21 cellular contexts compared by ENCODE assay signal in genomic region chr11:15565846-15566245, GRCh38.
DNase-seq lines count a peak whose midpoint lies in the region; ATAC-seq and TF ChIP-seq lines count a peak whose summit lies in the region.
"Had no signal": no experiment of that assay in that cellular context is flagged by ENCODE, and none has a peak within 500 bp of the region (broad histone marks: within the 10 kb centered on the region; RNA-seq: fewer than 3 reads in every experiment).

No MANE protein-coding gene starts in this region.

- in situ Hi-C loops in HAP-1 (cut with MboI; ENCODE audit: low sequenced_read_pairs), result no loop called here

- H3K27me3 ChIP-seq in HAP-1 (ENCODE audit: low read depth), result peaks cover 2% of the 10 kb centered on the region; the same call in 1 of the 2 replicates
- no peaks in the 10 kb centered on the region for H3K27me3 ChIP-seq in CD8-positive, alpha-beta T cell (ENCODE audit: insufficient read depth, low read length)
- H3K27me3 ChIP-seq: upper lobe of left lung had no signal

- H3K27me3 Mint-ChIP-seq in endothelial cell (ENCODE audit: unreplicated experiment), result peaks cover 9% of the 10 kb centered on the region
- no peaks in the 10 kb centered on the region for H3K27me3 Mint-ChIP-seq in CD8-positive, alpha-beta T cell (ENCODE audit: low read depth)
- H3K27me3 Mint-ChIP-seq: activated naive CD4-positive, alpha-beta T cell treated with anti-CD3 and anti-CD28 coated beads, Interleukin-2, amount 50 U/mL, for 24 hours; central memory CD8-positive, alpha-beta T cell had no signal

- H3K4me1 ChIP-seq in HAP-1, result peaks cover 9% of the 10 kb centered on the region
- H3K4me1 ChIP-seq in CD8-positive, alpha-beta T cell (ENCODE audit: insufficient read depth, low read length), result no peaks in the 10 kb centered on the region
- H3K4me1 ChIP-seq: gastroesophageal sphincter had no signal

- POLR2A ChIA-PET in CD8-positive, alpha-beta T cell (lab: Charles Lee), result no interaction called here

- no peak for TF ChIP-seq CTCF in endothelial cell (IDR thresholded peaks at IDR 0.05; ENCODE audit: unreplicated experiment)
- no peak for TF ChIP-seq CTCF in CD8-positive, alpha-beta T cell (IDR thresholded peaks at IDR 0.05)

- H3K9me3 ChIP-seq in HAP-1, result no peaks in the 10 kb centered on the region
- no peaks in the 10 kb centered on the region for H3K9me3 ChIP-seq in CD8-positive, alpha-beta T cell (ENCODE audit: low read length)
- H3K9me3 ChIP-seq: gastroesophageal sphincter, upper lobe of left lung had no signal

- H3K4me3 Mint-ChIP-seq in endothelial cell (ENCODE audit: unreplicated experiment), result no peak overlapping the region
- no peak overlapping the region for H3K4me3 Mint-ChIP-seq in CD8-positive, alpha-beta T cell
- H3K4me3 Mint-ChIP-seq: activated naive CD4-positive, alpha-beta T cell treated with anti-CD3 and anti-CD28 coated beads, Interleukin-2, amount 50 U/mL, for 24 hours; central memory CD8-positive, alpha-beta T cell had no signal

- no peaks in the 10 kb centered on the region for H3K9me3 Mint-ChIP-seq in endothelial cell (ENCODE audit: unreplicated experiment)
- no peaks in the 10 kb centered on the region for H3K9me3 Mint-ChIP-seq in CD8-positive, alpha-beta T cell

- H3K27ac Mint-ChIP-seq in endothelial cell (ENCODE audit: unreplicated experiment), result peak overlapping the region; percentile 53
- no peak overlapping the region for H3K27ac Mint-ChIP-seq in CD8-positive, alpha-beta T cell
- H3K27ac Mint-ChIP-seq: activated naive CD4-positive, alpha-beta T cell treated with anti-CD3 and anti-CD28 coated beads, Interleukin-2, amount 50 U/mL, for 24 hours had no signal

- H3K36me3 Mint-ChIP-seq in endothelial cell (ENCODE audit: low read depth, unreplicated experiment), result peaks cover 66% of the 10 kb centered on the region
- H3K36me3 Mint-ChIP-seq in CD8-positive, alpha-beta T cell, result no peaks in the 10 kb centered on the region
- H3K36me3 Mint-ChIP-seq: activated naive CD4-positive, alpha-beta T cell treated with anti-CD3 and anti-CD28 coated beads, Interleukin-2, amount 50 U/mL, for 24 hours had no signal

- H3K27ac ChIP-seq in CD8-positive, alpha-beta T cell (ENCODE audit: low read depth, low read length), result no peak overlapping the region
- H3K27ac ChIP-seq: gastroesophageal sphincter, RWPE1, upper lobe of left lung had no signal

- H3K4me3 ChIP-seq in HAP-1, result no peak overlapping the region
- H3K4me3 ChIP-seq in CD8-positive, alpha-beta T cell (ENCODE audit: low read depth, low read length), result no peak overlapping the region
- H3K4me3 ChIP-seq: gastroesophageal sphincter, upper lobe of left lung had no signal

- intact Hi-C loops in CD8-positive, alpha-beta T cell (cut with DNase I, micrococcal nuclease), result no loop called here

- ATAC-seq in CD8-positive, alpha-beta T cell, result no peak
- ATAC-seq: activated CD4-positive, CD25-positive, alpha-beta regulatory T cell treated with anti-CD3 and anti-CD28 coated beads, Interleukin-2, amount 50 U/mL, for 24 hours; esophagus mucosa; gastroesophageal sphincter had no signal

- H3K36me3 ChIP-seq in HAP-1 (replicated peaks), result no peaks in the 10 kb centered on the region
- H3K36me3 ChIP-seq in CD8-positive, alpha-beta T cell (ENCODE audit: insufficient read depth, low read length), result no peaks in the 10 kb centered on the region
- H3K36me3 ChIP-seq: gastroesophageal sphincter, upper lobe of left lung had no signal

- CTCF ChIA-PET in CD8-positive, alpha-beta T cell (lab: Charles Lee), result no interaction called here

- DNase-seq in HAP-1 (ENCODE audit: low spot score in 2 of 2), result peak; percentile 82 to 85
- peak; percentile 87 for DNase-seq in NCI-H1436 (lab: John Stamatoyannopoulos, UW)
- peak; percentile 94 for DNase-seq in NCI-H345 treated with DMSO at 0.1 percent for 48 hours (lab: John Stamatoyannopoulos, UW; ENCODE audit: unreplicated experiment)
- no peak for DNase-seq in endothelial cell (ENCODE audit: low spot score)
- DNase-seq in HT-29 (ENCODE audit: low spot score), result no peak
- no peak for DNase-seq in CD8-positive, alpha-beta T cell
- DNase-seq in DMS53 (lab: John Stamatoyannopoulos, UW), result no peak
- DNase-seq: activated T-cell treated with anti-CD3 and anti-CD28 coated beads, Interleukin-2, amount 50 U/mL, for 48 hours; aorta; HCEC 1CT; Kasumi-1; mammary epithelial cell; NCI-H1048; stimulated activated CD8-positive, alpha-beta memory T cell treated with anti-CD3 and anti-CD28 coated beads, Interleukin-4, amount 100 ng/mL, for 48 hours; upper lobe of left lung had no signal

- peaks cover 41% of the 10 kb centered on the region for H3K4me1 Mint-ChIP-seq in endothelial cell (ENCODE audit: unreplicated experiment)
- no peaks in the 10 kb centered on the region for H3K4me1 Mint-ChIP-seq in CD8-positive, alpha-beta T cell (ENCODE audit: low read depth)
- H3K4me1 Mint-ChIP-seq: activated naive CD4-positive, alpha-beta T cell treated with anti-CD3 and anti-CD28 coated beads, Interleukin-2, amount 50 U/mL, for 24 hours; central memory CD8-positive, alpha-beta T cell had no signal

Comparison
In these comparisons a context has a peak if more than half of its experiments do, and no peak if none do; other contexts are left out.
1. DNase-seq: peak in HAP-1 (2 of 2), NCI-H1436 (single experiment) and NCI-H345 treated with DMSO at 0.1 percent for 48 hours (single experiment); none in endothelial cell (single experiment), HT-29 (single experiment), CD8-positive, alpha-beta T cell (0 of 7) and DMS53 (single experiment).